9 cellular contexts compared by ENCODE assay signal in the genomic region with DNA sequence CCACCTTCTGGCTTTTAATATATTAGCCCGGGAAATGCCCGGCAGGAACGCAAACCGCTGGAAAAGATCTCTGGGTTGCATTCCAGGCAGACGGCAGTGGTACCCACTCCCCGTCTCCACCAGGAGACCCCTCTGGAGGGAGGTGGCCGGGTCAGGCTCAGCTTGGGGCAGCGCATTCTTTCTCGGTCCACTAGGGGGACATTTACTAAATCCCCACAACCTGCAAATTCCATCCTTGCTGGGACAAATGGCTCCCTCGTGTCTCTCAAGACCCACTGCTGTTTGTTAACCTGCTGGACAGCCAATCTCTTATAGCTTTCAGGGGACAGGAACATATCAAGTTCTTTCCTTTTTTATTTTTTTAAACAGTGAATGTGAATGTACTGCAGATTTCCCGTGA. TPM values are rescaled to one million over a fixed set of nuclear protein-coding genes. Genes with fewer than 3 reads are reported as not detected.
DNase-seq lines count a peak whose midpoint lies in the region; ATAC-seq and TF ChIP-seq lines count a peak whose summit lies in the region.
"Had no signal": no experiment of that assay in that cellular context is flagged by ENCODE, and none has a peak within 500 bp of the region (broad histone marks: within the 10 kb centered on the region; RNA-seq: fewer than 3 reads in every experiment).

No MANE protein-coding gene starts in this region.

- POLR2A ChIA-PET in PC-3 (lab: Charles Lee; ENCODE audit: unreplicated experiment), result no interaction called here

- CTCF ChIA-PET in PC-3 (lab: Charles Lee), result no interaction called here

- peak; percentile 67 for DNase-seq in activated CD4-positive, alpha-beta T cell treated with anti-CD3 and anti-CD28 coated beads, Interleukin-2, amount 10 ng/mL, durations not matched to agents 24 days and 14 days
- no peak for DNase-seq in activated CD4-positive, alpha-beta T cell treated with anti-CD3 and anti-CD28 coated beads, Interleukin-2, amount 50 U/mL, for 1 hour
- DNase-seq in PC-3, result peak; percentile 31
- peak; percentile 4 for DNase-seq in fibroblast of mammary gland (ENCODE audit: low read depth)
- DNase-seq in spleen, result no peak
- no peak for DNase-seq in cerebellar cortex (ENCODE audit: low spot score)
- DNase-seq in GM19240 (ENCODE audit: insufficient read length, low spot score), result no peak
- DNase-seq: activated CD8-positive, alpha-beta memory T cell treated with anti-CD3 and anti-CD28 coated beads, Interleukin-2, amount 10 ng/mL, durations not matched to agents 7 days and 5 days had no signal

- H3K36me3 ChIP-seq in PC-3 (ENCODE audit: low read depth, low read length) (no peaks in the 10 kb centered on the region), spleen (no peaks in the 10 kb centered on the region)

- intact Hi-C loops in activated CD4-positive, alpha-beta T cell treated with anti-CD3 and anti-CD28 coated beads, Interleukin-2, amount 10 ng/mL, durations not matched to agents 24 days and 14 days (cut with micrococcal nuclease), result loop anchor here (1.0 kb wide), 1 partner anchor 66 kb away; no protein-coding TSS in a partner anchor
- intact Hi-C loops in PC-3 (cut with micrococcal nuclease) (no loop called here), spleen (cut with DNase I; ENCODE audit: low total_unique reads) (no loop called here)

- no peak overlapping the region for H3K9ac ChIP-seq in PC-3 (ENCODE audit: low read length)

- H3K79me2 ChIP-seq in PC-3 (ENCODE audit: low read length), result no peaks in the 10 kb centered on the region

- BruUV-seq in PC-3 (replicated peaks; lab: Mats Ljungman, UMichigan), result no TSS peak

- no peak for TF ChIP-seq POLR2A in spleen (IDR thresholded peaks at IDR 0.05)

- no peak overlapping the region for H3K4me2 ChIP-seq in PC-3 (ENCODE audit: low read length)

- peak; percentile 55 for TF ChIP-seq CTCF in PC-3 (conservative IDR thresholded peaks at IDR 0.05; ENCODE audit: low read depth, low read length)
- peak; percentile 27 for TF ChIP-seq CTCF in fibroblast of mammary gland (conservative IDR thresholded peaks at IDR 0.05; ENCODE audit: control insufficient read depth, insufficient read depth, low read depth, low read length)
- peak in 6 of 11 experiments; percentile 24 to 60 (median 44) for TF ChIP-seq CTCF in spleen (IDR thresholded peaks at IDR 0.05 in 8 of 11, conservative IDR thresholded peaks at IDR 0.05 in 3 of 11)

- no peaks in the 10 kb centered on the region for H3K9me3 Mint-ChIP-seq in activated CD4-positive, alpha-beta T cell treated with anti-CD3 and anti-CD28 coated beads, Interleukin-2, amount 10 ng/mL, durations not matched to agents 24 days and 14 days

- no peaks in the 10 kb centered on the region for H3K4me1 ChIP-seq in PC-3 (ENCODE audit: insufficient read depth, low read length)
- peaks cover 9 to 54% (median 37%) of the 10 kb centered on the region in 6 donors for H3K4me1 ChIP-seq in spleen

- H3K27ac ChIP-seq in PC-3 (ENCODE audit: low read length), result no peak overlapping the region
- peak overlapping the region in 1 of 8 donors; percentile 82 for H3K27ac ChIP-seq in spleen

- H3K9me3 ChIP-seq in PC-3 (ENCODE audit: low read length) (no peaks in the 10 kb centered on the region), spleen (no peaks in the 10 kb centered on the region)

- peak overlapping the region; percentile 15; the same call in 1 of the 2 replicates for H2AFZ ChIP-seq in PC-3 (ENCODE audit: low read length)

- no peak overlapping the region for H3K4me3 Mint-ChIP-seq in activated CD4-positive, alpha-beta T cell treated with anti-CD3 and anti-CD28 coated beads, Interleukin-2, amount 10 ng/mL, durations not matched to agents 24 days and 14 days
- H3K4me3 Mint-ChIP-seq: activated CD8-positive, alpha-beta memory T cell treated with anti-CD3 and anti-CD28 coated beads, Interleukin-2, amount 10 ng/mL, durations not matched to agents 7 days and 5 days had no signal

- H3K9me2 ChIP-seq in PC-3 (replicated peaks; ENCODE audit: low read length), result no peaks in the 10 kb centered on the region

- H3K4me1 Mint-ChIP-seq in activated CD4-positive, alpha-beta T cell treated with anti-CD3 and anti-CD28 coated beads, Interleukin-2, amount 10 ng/mL, durations not matched to agents 24 days and 14 days, result peaks cover 34% of the 10 kb centered on the region

- H3K27me3 ChIP-seq in PC-3 (ENCODE audit: low read length) (0 out of 2 replicates have a peak, but pooled peaks cover 9% of the 10 kb centered on the region), spleen (replicated peaks in 1 of 7) (no peaks in the 10 kb centered on the region)

- no peak overlapping the region for H3K27ac Mint-ChIP-seq in activated CD4-positive, alpha-beta T cell treated with anti-CD3 and anti-CD28 coated beads, Interleukin-2, amount 10 ng/mL, durations not matched to agents 24 days and 14 days
- H3K27ac Mint-ChIP-seq: activated CD8-positive, alpha-beta memory T cell treated with anti-CD3 and anti-CD28 coated beads, Interleukin-2, amount 10 ng/mL, durations not matched to agents 7 days and 5 days had no signal

- H3K4me3 ChIP-seq in PC-3 (ENCODE audit: low read length) (no peak overlapping the region), fibroblast of mammary gland (ENCODE audit: control insufficient read depth, low read depth, low read length) (no peak overlapping the region), spleen (no peak overlapping the region)

- peaks cover 3% of the 10 kb centered on the region for H3K27me3 Mint-ChIP-seq in activated CD4-positive, alpha-beta T cell treated with anti-CD3 and anti-CD28 coated beads, Interleukin-2, amount 10 ng/mL, durations not matched to agents 24 days and 14 days
- H3K27me3 Mint-ChIP-seq: activated CD8-positive, alpha-beta memory T cell treated with anti-CD3 and anti-CD28 coated beads, Interleukin-2, amount 10 ng/mL, durations not matched to agents 7 days and 5 days had no signal

- WGBS in spleen, 5 donors, result 35 to 77% (median 51%) methylated on average over 6 to 11 of the region's 11 CpGs

- no peaks in the 10 kb centered on the region for H3F3A ChIP-seq in PC-3 (ENCODE audit: low read length, unreplicated experiment)

- no peaks in the 10 kb centered on the region for H3K36me3 Mint-ChIP-seq in activated CD4-positive, alpha-beta T cell treated with anti-CD3 and anti-CD28 coated beads, Interleukin-2, amount 10 ng/mL, durations not matched to agents 24 days and 14 days (ENCODE audit: low read depth)
- H3K36me3 Mint-ChIP-seq: activated CD8-positive, alpha-beta memory T cell treated with anti-CD3 and anti-CD28 coated beads, Interleukin-2, amount 10 ng/mL, durations not matched to agents 7 days and 5 days had no signal

- H4K20me1 ChIP-seq in PC-3 (ENCODE audit: low read length), result no peaks in the 10 kb centered on the region

- ATAC-seq in PC-3 (peak; percentile 53; the same call in 1 of the 2 replicates), HG03045 (IDR thresholded peaks at IDR 0.05; ENCODE audit: unreplicated experiment) (no peak)
- ATAC-seq: activated CD8-positive, alpha-beta memory T cell treated with anti-CD3 and anti-CD28 coated beads, Interleukin-2, amount 10 ng/mL, durations not matched to agents 7 days and 5 days had no signal

RNA-seq across cellular contexts. Expression of a gene that starts 45.8 kb away (rescaled TPM):
- total RNA-seq in activated CD4-positive, alpha-beta T cell treated with anti-CD3 and anti-CD28 coated beads, Interleukin-2, amount 10 ng/mL, durations not matched to agents 24 days and 14 days, result 93.4 and 96.2 TPM in 2 replicates
- total RNA-seq in PC-3 (2014; rRNA removed), result not detected in 2 replicates
- 10 to 100 TPM; 42.4 to 72.6 (median 51.4) TPM for total RNA-seq in spleen
- polyA plus RNA-seq in spleen, result 10 to 100 TPM; 30.3 to 57.5 (median 42.0) TPM

Comparison
In these comparisons a context has a peak if more than half of its experiments do, and no peak if none do; other contexts are left out.
1. DNase-seq: peak in activated CD4-positive, alpha-beta T cell treated with anti-CD3 and anti-CD28 coated beads, Interleukin-2, amount 10 ng/mL, durations not matched to agents 24 days and 14 days (single experiment), PC-3 (single experiment) and fibroblast of mammary gland (single experiment); none in activated CD4-positive, alpha-beta T cell treated with anti-CD3 and anti-CD28 coated beads, Interleukin-2, amount 50 U/mL, for 1 hour (single experiment), spleen (single experiment), cerebellar cortex (single experiment) and GM19240 (single experiment).
2. RNA of a gene that starts 45.8 kb away (total RNA-seq): 93.4 to 96.2 TPM in activated CD4-positive, alpha-beta T cell treated with anti-CD3 and anti-CD28 coated beads, Interleukin-2, amount 10 ng/mL, durations not matched to agents 24 days and 14 days and 42.4 to 72.6 TPM in spleen; not detected in PC-3; every median in the first group is over 10 times any median in the second.
3. Peak in every context shown above with its lines, with median percentiles within 50 percentile points of each other: CTCF ChIP-seq.